ENCODE assay signal across 8 cellular contexts in the genomic region with DNA sequence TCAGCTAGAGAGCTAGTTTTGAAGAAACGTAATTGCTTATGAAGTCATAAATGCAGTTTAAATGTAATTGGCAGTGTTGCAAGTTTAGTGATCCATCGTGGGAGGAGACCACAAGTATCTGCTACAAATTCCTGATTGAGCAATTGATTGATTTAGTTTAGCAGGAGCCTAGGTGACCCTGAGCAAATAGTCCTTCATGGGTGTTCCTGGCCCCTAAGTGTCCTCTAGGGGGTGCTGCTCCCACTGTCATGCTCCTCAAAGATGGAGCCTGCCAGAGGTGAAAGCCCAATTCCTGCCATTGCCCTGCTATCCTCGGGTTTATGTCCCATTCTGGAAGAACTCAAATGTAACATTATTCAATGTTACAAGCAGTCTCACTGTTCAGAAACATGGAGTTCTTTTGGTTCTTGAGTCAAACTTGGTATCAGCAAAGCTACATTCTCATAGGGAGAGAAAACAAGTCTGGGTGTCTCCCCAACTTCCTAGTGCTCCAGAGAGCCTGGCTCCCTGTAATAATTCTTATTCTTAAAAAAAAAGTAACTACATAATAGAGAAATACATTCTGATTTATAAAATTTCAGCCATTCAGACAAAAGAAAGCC. TPM values are rescaled to one million over a fixed set of nuclear protein-coding genes. Genes with fewer than 3 reads are reported as not detected.
DNase-seq lines count a peak whose midpoint lies in the region; ATAC-seq and TF ChIP-seq lines count a peak whose summit lies in the region.

No MANE protein-coding gene starts in this region.

- no peaks in the 10 kb centered on the region for H3K9me3 Mint-ChIP-seq in activated naive CD8-positive, alpha-beta T cell treated with anti-CD3 and anti-CD28 coated beads, Interleukin-2, amount 50 U/mL, for 24 hours

- H3K4me1 ChIP-seq in right cardiac atrium (ENCODE audit: control insufficient read depth, insufficient read depth, low read length) (no peaks in the 10 kb centered on the region), spleen (peaks cover 0 to 20% (median 5%) of the 10 kb centered on the region in 6 donors)

- no peaks in the 10 kb centered on the region for H3K27me3 ChIP-seq in right cardiac atrium (ENCODE audit: control insufficient read depth, insufficient read depth)
- H3K27me3 ChIP-seq in spleen (replicated peaks in 1 of 7): no peaks in the 10 kb centered on the region

- peaks cover 0 to 3% (median 0%) of the 10 kb centered on the region in 6 donors for H3K36me3 ChIP-seq in spleen

- DNase-seq in NCI-H510A treated with DMSO at 0.1 percent for 48 hours (lab: John Stamatoyannopoulos, UW) (peak; percentile 44), NCI-H510A (lab: John Stamatoyannopoulos, UW) (no peak), LoVo (ENCODE audit: low spot score) (peak; percentile 56), T follicular helper cell (ENCODE audit: low read depth) (peak; percentile 64), right cardiac atrium (peak; percentile 53 to 72 (median 69)), spleen (peak; percentile 82)
- DNase-seq in activated naive CD8-positive, alpha-beta T cell treated with anti-CD3 and anti-CD28 coated beads, Interleukin-2, amount 50 U/mL, for 24 hours: peak; percentile 79

- no peak overlapping the region for H3K4me3 Mint-ChIP-seq in activated naive CD8-positive, alpha-beta T cell treated with anti-CD3 and anti-CD28 coated beads, Interleukin-2, amount 50 U/mL, for 24 hours

- no peak overlapping the region for H3K27ac Mint-ChIP-seq in activated naive CD8-positive, alpha-beta T cell treated with anti-CD3 and anti-CD28 coated beads, Interleukin-2, amount 50 U/mL, for 24 hours

- H3K27me3 Mint-ChIP-seq in activated naive CD8-positive, alpha-beta T cell treated with anti-CD3 and anti-CD28 coated beads, Interleukin-2, amount 50 U/mL, for 24 hours: no peaks in the 10 kb centered on the region

- WGBS in right cardiac atrium: 53% methylated on average over 3 of the region's 3 CpGs
- WGBS in spleen, 5 donors: 36 to 48% (median 39%) methylated on average over 3 of the region's 3 CpGs

- TF ChIP-seq CTCF in spleen (IDR thresholded peaks at IDR 0.05 in 8 of 11, conservative IDR thresholded peaks at IDR 0.05 in 3 of 11): peak; percentile 54 to 90 (median 78)

- no peak for TF ChIP-seq POLR2A in spleen (IDR thresholded peaks at IDR 0.05)

- no peaks in the 10 kb centered on the region for H3K36me3 Mint-ChIP-seq in activated naive CD8-positive, alpha-beta T cell treated with anti-CD3 and anti-CD28 coated beads, Interleukin-2, amount 50 U/mL, for 24 hours (ENCODE audit: low read depth)

- H3K27ac ChIP-seq in right cardiac atrium (ENCODE audit: low read length) (no peak overlapping the region), spleen (no peak overlapping the region)

- H3K4me3 ChIP-seq in right cardiac atrium (ENCODE audit: low read length): no peak overlapping the region
- H3K4me3 ChIP-seq in spleen: no peak overlapping the region

- intact Hi-C loops in right cardiac atrium (cut with DNase I): loop anchor here in 2 of 4 donors (5.0 kb wide), 1 partner anchor 129 kb away; a partner anchor contains a TSS
- intact Hi-C loops in spleen (cut with DNase I; ENCODE audit: low total_unique reads): no loop called here

- H3K9me3 ChIP-seq in right cardiac atrium (ENCODE audit: control insufficient read depth, low read length) (no peaks in the 10 kb centered on the region), spleen (no peaks in the 10 kb centered on the region)

- peak; percentile 90 for ATAC-seq in activated naive CD8-positive, alpha-beta T cell treated with anti-CD3 and anti-CD28 coated beads, Interleukin-2, amount 50 U/mL, for 24 hours
- ATAC-seq in right cardiac atrium (peak; percentile 65 to 84), HG03196 (IDR thresholded peaks at IDR 0.05; ENCODE audit: unreplicated experiment) (no peak)

- no peaks in the 10 kb centered on the region for H3K4me1 Mint-ChIP-seq in activated naive CD8-positive, alpha-beta T cell treated with anti-CD3 and anti-CD28 coated beads, Interleukin-2, amount 50 U/mL, for 24 hours

RNA-seq across cellular contexts. Expression of a gene that starts 29.8 kb away (rescaled TPM):
- 10 to 100 TPM; 19.9 to 31.0 (median 21.7) TPM for total RNA-seq in right cardiac atrium
- 9.3 TPM for polyA plus RNA-seq in right cardiac atrium
- 10 to 100 TPM; 41.7 to 59.6 (median 52.5) TPM for total RNA-seq in spleen
- 1 to 10 TPM; 5.0 to 8.7 (median 5.5) TPM for polyA plus RNA-seq in spleen
